ENCODE assay signal across 10 cellular contexts in genomic region chrX:70508296-70508911, GRCh38.
DNase-seq lines count a peak whose midpoint lies in the region; ATAC-seq and TF ChIP-seq lines count a peak whose summit lies in the region.
"Had no signal": no experiment of that assay in that cellular context is flagged by ENCODE, and none has a peak within 500 bp of the region (broad histone marks: within the 10 kb centered on the region; RNA-seq: fewer than 3 reads in every experiment).

No MANE protein-coding gene starts in this region.

- H4K20me1 ChIP-seq in OCI-LY3 (ENCODE audit: insufficient read depth, low read length): no peaks in the 10 kb centered on the region

- peaks cover 18% of the 10 kb centered on the region for H3K4me1 ChIP-seq in OCI-LY3 (ENCODE audit: low read length)

- H3K36me3 ChIP-seq in OCI-LY3 (replicated peaks; ENCODE audit: low read depth, low read length): no peaks in the 10 kb centered on the region

- no peak overlapping the region for H2AFZ ChIP-seq in OCI-LY3 (ENCODE audit: low read depth, low read length)

- no peaks in the 10 kb centered on the region for H3K36me3 Mint-ChIP-seq in HFFc6 (ENCODE audit: low read depth)

- no peaks in the 10 kb centered on the region for H3K9me3 Mint-ChIP-seq in HFFc6
- H3K9me3 Mint-ChIP-seq: dendritic cell treated with granulocyte-macrophage colony-stimulating factor and Interleukin-4, amounts not matched to agents 40 ng/mL and 50 ng/mL, for 4 days had no signal

- H3K4me2 ChIP-seq in OCI-LY3 (ENCODE audit: low read length): peak overlapping the region; percentile 81

- DNase-seq in HFFc6: no peak
- peak; percentile 42 for DNase-seq in iPS-NIHi7 (ENCODE audit: extremely low spot score)
- no peak for DNase-seq in inferior parietal cortex (ENCODE audit: extremely low spot score)
- no peak for DNase-seq in medulla oblongata (ENCODE audit: extremely low spot score)
- DNase-seq: activated CD8-positive, alpha-beta memory T cell treated with anti-CD3 and anti-CD28 coated beads for 24 hours; NCI-H226 had no signal

- no peaks in the 10 kb centered on the region for H3K79me2 ChIP-seq in OCI-LY3 (ENCODE audit: low read length)

- H3K9ac ChIP-seq in OCI-LY3 (ENCODE audit: low read length): no peak overlapping the region

- no peak overlapping the region for H3K4me3 Mint-ChIP-seq in HFFc6
- H3K4me3 Mint-ChIP-seq: dendritic cell treated with granulocyte-macrophage colony-stimulating factor and Interleukin-4, amounts not matched to agents 40 ng/mL and 50 ng/mL, for 4 days had no signal

- H3K9me3 ChIP-seq in OCI-LY3 (ENCODE audit: insufficient read depth, low read length): no peaks in the 10 kb centered on the region

- no peak for TF ChIP-seq POLR2A in GM18505 (IDR thresholded peaks at IDR 0.05; ENCODE audit: borderline replicate concordance, extremely low read depth, insufficient read depth, insufficient read length)

- H3K27ac Mint-ChIP-seq in HFFc6: peak overlapping the region; percentile 45
- H3K27ac Mint-ChIP-seq: dendritic cell treated with granulocyte-macrophage colony-stimulating factor and Interleukin-4, amounts not matched to agents 40 ng/mL and 50 ng/mL, for 4 days had no signal

- no peaks in the 10 kb centered on the region for H3K27me3 ChIP-seq in OCI-LY3 (ENCODE audit: low read depth, low read length)

- peak; percentile 54 for ATAC-seq in GM18505 (IDR thresholded peaks at IDR 0.05; ENCODE audit: unreplicated experiment)
- ATAC-seq in HG03196 (IDR thresholded peaks at IDR 0.05; ENCODE audit: unreplicated experiment): no peak

- TF ChIP-seq CTCF in HFFc6 (IDR thresholded peaks at IDR 0.05): no peak
- no peak for TF ChIP-seq CTCF in OCI-LY3 (IDR thresholded peaks at IDR 0.05; ENCODE audit: low read depth, low read length)

- H3K4me1 Mint-ChIP-seq in HFFc6 (ENCODE audit: low read depth): peaks cover 25% of the 10 kb centered on the region

- H3K27ac ChIP-seq in OCI-LY3 (ENCODE audit: low read length): 0 out of 2 replicates have a peak overlapping the region, but pooled peaks have one; percentile 41

- peaks cover 2% of the 10 kb centered on the region; the same call in 1 of the 2 replicates for H3K27me3 Mint-ChIP-seq in HFFc6 (ENCODE audit: insufficient read depth)

- peak overlapping the region; percentile 43; the same call in 1 of the 2 replicates for H3K4me3 ChIP-seq in OCI-LY3 (ENCODE audit: low read length)
